8 cellular contexts compared by ENCODE assay signal in genomic region chr9:127608104-127608966, GRCh38. TPM values are rescaled to one million over a fixed set of nuclear protein-coding genes. Genes with fewer than 3 reads are reported as not detected.
DNase-seq lines count a peak whose midpoint lies in the region; ATAC-seq, FAIRE-seq and TF ChIP-seq lines count a peak whose summit lies in the region.

No MANE protein-coding gene starts in this region.

- H3F3A ChIP-seq in GM23338 (replicated peaks; ENCODE audit: low read depth) = peaks cover 10% of the 10 kb centered on the region; the same call in 1 of the 2 replicates

- H3K9me3 ChIP-seq in HepG2 (ENCODE audit: low read length) = no peaks in the 10 kb centered on the region

- no peak for TF ChIP-seq CTCF in 22Rv1 (IDR thresholded peaks at IDR 0.05)
- no peak for TF ChIP-seq CTCF in GM23338 (conservative IDR thresholded peaks at IDR 0.05; ENCODE audit: low read depth in 2 of 2)
- 0 out of 2 replicates have a peak, but pooled peaks have one; percentile 5 for TF ChIP-seq CTCF in HepG2 (CRISPR knock-in tag; IDR thresholded peaks at IDR 0.05)

- peak overlapping the region; percentile 71 for H3K4me2 ChIP-seq in GM23338
- peak overlapping the region; percentile 95 for H3K4me2 ChIP-seq in HepG2 (ENCODE audit: low read depth, low read length)

- peaks cover 21% of the 10 kb centered on the region for H3K4me1 Mint-ChIP-seq in GM23338

- no peak for FAIRE-seq in HepG2 (lab: Jason Lieb, UNC)

- 2% methylated on average over 26 of the region's 55 CpGs for WGBS in HepG2 (ENCODE audit: low lambda C conversion rate)

- H3K9me3 Mint-ChIP-seq in GM23338 = peaks cover 2% of the 10 kb centered on the region; the same call in 1 of the 3 replicates

- no peak for TF ChIP-seq EP300 in HepG2 (IDR thresholded peaks at IDR 0.05; ENCODE audit: low read depth in 2 of 2, low read length in 2 of 2)
- no peak for TF ChIP-seq EP300 in HepG2 (CRISPR knock-in tag; IDR thresholded peaks at IDR 0.05; ENCODE audit: borderline replicate concordance)

- peak overlapping the region; percentile 54 for H3K27ac ChIP-seq in 22Rv1
- no peak overlapping the region for H3K27ac ChIP-seq in GM23338 (ENCODE audit: low read depth)
- peak overlapping the region; percentile 73 for H3K27ac ChIP-seq in cingulate gyrus (ENCODE audit: low read depth, low read length)
- peak overlapping the region; percentile 50 for H3K27ac ChIP-seq in HepG2 (ENCODE audit: extremely low read length, insufficient read depth, low read length)

- peak overlapping the region; percentile 49; the same call in 1 of the 2 replicates for H3K9ac ChIP-seq in HepG2 (ENCODE audit: insufficient read depth, low read depth, low read length)

- H3K4me3 Mint-ChIP-seq in GM23338 = peak overlapping the region; percentile 83

- in situ Hi-C loops in HepG2 (cut with HindIII; ENCODE audit: extremely low pct_ligation_motif_present, low pct_unique_long_range_greater_than_20kb) = no loop called here

- H4K20me1 ChIP-seq in GM23338 (replicated peaks; ENCODE audit: insufficient read depth) (no peaks in the 10 kb centered on the region), HepG2 (ENCODE audit: insufficient read depth, low read length) (no peaks in the 10 kb centered on the region)

- no peak for TF ChIP-seq RAD21 in HepG2 (CRISPR knock-in tag; IDR thresholded peaks at IDR 0.05)

- peaks cover 30% of the 10 kb centered on the region for H3K27me3 Mint-ChIP-seq in GM23338 (ENCODE audit: insufficient read depth, low read depth, poor library complexity)

- H3K9me2 ChIP-seq in GM23338 (ENCODE audit: insufficient read depth) = no peaks in the 10 kb centered on the region

- intact Hi-C loops in HepG2 (cut with micrococcal nuclease; ENCODE audit: unreplicated experiment) = no loop called here

- H3K79me2 ChIP-seq in GM23338 (replicated peaks; ENCODE audit: insufficient read depth) (peaks cover 5% of the 10 kb centered on the region; the same call in 1 of the 2 replicates), HepG2 (ENCODE audit: insufficient read depth, low read length) (no peaks in the 10 kb centered on the region)

- H3K27me3 ChIP-seq in GM23338 (ENCODE audit: insufficient read depth) (peaks cover 23% of the 10 kb centered on the region), HepG2 (ENCODE audit: control insufficient read depth in 1 of 2, insufficient read depth in 2 of 2, low read length in 2 of 2) (peaks cover 0 to 13% of the 10 kb centered on the region in 2 experiments; a peak in 3 of 5 replicates)

- POLR2A ChIA-PET in HepG2 (lab: Yijun Ruan, JAX) = interaction anchor here (0.7 to 2.7 kb wide), 10 partner anchors 9 to 308 kb away, joined by 3 to 10 read pairs (median 4); partner anchors contain the start of genes LRSAM1, PTRH1, RPL12 and TOR2A

- H3K4me1 ChIP-seq in GM23338 (ENCODE audit: insufficient read depth) (peaks cover 15% of the 10 kb centered on the region), HepG2 (ENCODE audit: insufficient read depth, low read length) (peaks cover 37% of the 10 kb centered on the region)

- H3K4me3 ChIP-seq in GM23338 (peak overlapping the region; percentile 67), HepG2 (replicated peaks in 1 of 3; ENCODE audit: insufficient read depth in 1 of 3, low read depth in 2 of 3, low read length in 3 of 3) (peak overlapping the region; percentile 18 to 77 (median 42); a peak in 5 of 6 replicates)

- DNase-seq in GM23338 (ENCODE audit: low spot score) (peak; percentile 97), NCI-H460 (ENCODE audit: extremely low read depth, low read depth) (peak; percentile 55), HepG2 (ENCODE audit: low spot score) (peak; percentile 66)
- DNase-seq in activated CD4-positive, alpha-beta T cell treated with anti-CD3 and anti-CD28 coated beads, Interleukin-2, amount 50 U/mL, for 1 hour = peak; percentile 75
- DNase-seq in stimulated activated CD4-positive, alpha-beta T cell treated with anti-CD3 and anti-CD28 coated beads, Interleukin-2, amount 100 ng/mL, for 24 hours = peak; percentile 77 to 82

- CTCF ChIA-PET in HepG2 (lab: Yijun Ruan, JAX; ENCODE audit: low intra/inter-chr PET ratio, low total read pairs) = no interaction called here

- H3K36me3 Mint-ChIP-seq in GM23338 (ENCODE audit: low read depth) = no peaks in the 10 kb centered on the region; the same call in 2 of the 3 replicates

- ATAC-seq in GM23338 (peak; percentile 76), HepG2 (peak; percentile 69), GM18858 (IDR thresholded peaks at IDR 0.05; ENCODE audit: unreplicated experiment) (no peak)

- BruUV-seq in HepG2 (replicated peaks; lab: Mats Ljungman, UMichigan) = no TSS peak

- H2AFZ ChIP-seq in GM23338 (peak overlapping the region; percentile 99), HepG2 (ENCODE audit: low read length) (peak overlapping the region; percentile 46)

- TF ChIP-seq POLR2A in HepG2 (IDR thresholded peaks at IDR 0.05; ENCODE audit: insufficient read depth in 1 of 2, low read depth in 2 of 2, low read length in 2 of 2) = peak; percentile 29 to 48; a peak in 1 of 4 replicates

- H3K27ac Mint-ChIP-seq in GM23338 = peak overlapping the region; percentile 80

- H3K36me3 ChIP-seq in GM23338 (ENCODE audit: insufficient read depth) (no peaks in the 10 kb centered on the region), HepG2 (replicated peaks in 1 of 2; ENCODE audit: control insufficient read depth in 1 of 2, insufficient read depth in 2 of 2, low read length in 2 of 2) (no peaks in the 10 kb centered on the region)

TF ChIP-seq in GM23338, 12 proteins besides CTCF, POLR2A, EP300 and RAD21:
- TF ChIP-seq POLR2AphosphoS5 (IDR thresholded peaks at IDR 0.05; ENCODE audit: low read depth) = peak; percentile 91
- TF ChIP-seq STAT1 (IDR thresholded peaks at IDR 0.05; ENCODE audit: unreplicated experiment) = no peak

TF ChIP-seq in HepG2, 621 proteins besides CTCF, POLR2A, EP300 and RAD21 (continues in another document):
- TF ChIP-seq ZMAT3 (CRISPR knock-in tag; conservative IDR thresholded peaks at IDR 0.05) (peak; percentile 76; the same call in 1 of the 2 replicates), ZBTB46 (CRISPR knock-in tag; IDR thresholded peaks at IDR 0.05; ENCODE audit: borderline replicate concordance) (no peak)

RNA-seq across cellular contexts. Expression of gene STXBP1, which starts 3.7 kb away (rescaled TPM):
- total RNA-seq in GM23338 (2014; rRNA removed; shearing (Covaris generic)) = 48.6 and 76.4 TPM in 2 replicates
- polyA plus RNA-seq in GM23338 (2016; fragmentation: Nextera tagmentation; extraction: Ambion mirVana) (45.8 and 50.4 TPM in 2 replicates), HepG2 (2011; rRNA removed) (2.9 and 4.1 TPM in 2 replicates)
- total RNA-seq in NCI-H460 (2014; rRNA removed; shearing (Covaris generic)) = 8.4 and 10.2 TPM in 2 replicates
- polyA plus RNA-seq in NCI-H460 (2014; cell fraction: nucleus; rRNA removed) = 9.6 and 13.3 TPM in 2 replicates
- total RNA-seq in HepG2 (2016; rRNA removed; fragmentation: Illumina TruSeq; extraction: Trizol) = 2.9 and 4.4 TPM in 2 replicates
- 2.6 and 3.0 TPM in 2 replicates for total RNA-seq in HepG2 (2016; cell fraction: cytosol; rRNA removed; fragmentation: Illumina TruSeq; extraction: Trizol; ENCODE audit: low read depth)
- total RNA-seq in HepG2 (2016; cell fraction: insoluble cytoplasmic fraction; rRNA removed; fragmentation: Illumina TruSeq; extraction: Trizol) = 2.7 and 5.6 TPM in 2 replicates
- 3.8 and 5.2 TPM in 2 replicates for total RNA-seq in HepG2 (2016; cell fraction: membrane; rRNA removed; fragmentation: Illumina TruSeq; extraction: Trizol)
- total RNA-seq in HepG2 (2016; cell fraction: nucleus; rRNA removed; fragmentation: Illumina TruSeq; extraction: Trizol) = 2.6 and 3.7 TPM in 2 replicates
- polyA plus RNA-seq in HepG2 (2011; cell fraction: cytosol; rRNA removed) = 2.4 and 5.1 TPM in 2 replicates
- 6.7 and 8.1 TPM in 2 replicates for polyA plus RNA-seq in HepG2 (2011; cell fraction: nucleus; rRNA removed)
- 5.9 and 8.8 TPM in 2 replicates for polyA plus RNA-seq in HepG2 (2012)
- 5.5 and 6.6 TPM in 2 replicates for polyA plus RNA-seq in HepG2 (2016; cell fraction: cytosol; fragmentation: Illumina TruSeq; extraction: Trizol; ENCODE audit: low read depth)
- polyA plus RNA-seq in HepG2 (2016; cell fraction: insoluble cytoplasmic fraction; fragmentation: Illumina TruSeq; extraction: Trizol; ENCODE audit: low read depth) = 5.6 and 8.0 TPM in 2 replicates
- polyA plus RNA-seq in HepG2 (2016; cell fraction: membrane; fragmentation: Illumina TruSeq; extraction: Trizol; ENCODE audit: low read depth) = 6.0 and 6.1 TPM in 2 replicates
- 8.0 and 9.7 TPM in 2 replicates for polyA plus RNA-seq in HepG2 (2016; cell fraction: nucleus; fragmentation: Illumina TruSeq; extraction: Trizol; ENCODE audit: insufficient read depth, low read depth)
- 3.4 and 23.2 TPM in 2 replicates for polyA minus RNA-seq in HepG2 (2011; rRNA and poly(A)+ RNA removed; ENCODE audit: low replicate concordance)
- polyA minus RNA-seq in HepG2 (2011; cell fraction: cytosol; rRNA and poly(A)+ RNA removed) = 4.3 and 8.2 TPM in 2 replicates
- 3.6 and 7.6 TPM in 2 replicates for polyA minus RNA-seq in HepG2 (2011; cell fraction: nucleus; rRNA and poly(A)+ RNA removed)
